ENCODE assay signal across 8 cellular contexts in genomic region chr11:76208829-76209670, GRCh38. TPM values are rescaled to one million over a fixed set of nuclear protein-coding genes. Genes with fewer than 3 reads are reported as not detected.
DNase-seq lines count a peak whose midpoint lies in the region; ATAC-seq and TF ChIP-seq lines count a peak whose summit lies in the region.

No MANE protein-coding gene starts in this region.

- peak; percentile 44 for ATAC-seq in HG03354 (IDR thresholded peaks at IDR 0.05; ENCODE audit: poor library complexity, severe bottlenecking, unreplicated experiment)
- peak; percentile 33 for ATAC-seq in PC-3
- peak; percentile 66 for ATAC-seq in stimulated activated naive CD8-positive, alpha-beta T cell treated with anti-CD3 and anti-CD28 coated beads, Interleukin-15, Interleukin-2, amounts not matched to agents 100 U/mL and 50 U/mL, for 24 hours
- ATAC-seq in HG02884 (IDR thresholded peaks at IDR 0.05; ENCODE audit: unreplicated experiment): no peak

- POLR2A ChIA-PET in PC-3 (lab: Charles Lee; ENCODE audit: unreplicated experiment): no interaction called here

- H3K4me2 ChIP-seq in PC-3 (ENCODE audit: low read length): peak overlapping the region; percentile 98

- no peaks in the 10 kb centered on the region for H3K36me3 ChIP-seq in PC-3 (ENCODE audit: low read depth, low read length)

- H3K4me3 Mint-ChIP-seq in nephron progenitor cell: peak overlapping the region; percentile 71

- H3K9ac ChIP-seq in PC-3 (ENCODE audit: low read length): peak overlapping the region; percentile 4; the same call in 1 of the 2 replicates

- H3K27ac ChIP-seq in PC-3 (ENCODE audit: low read length): no peak overlapping the region

- peaks cover 49% of the 10 kb centered on the region for H3K27me3 ChIP-seq in PC-3 (ENCODE audit: low read length)

- BruUV-seq in PC-3 (replicated peaks; lab: Mats Ljungman, UMichigan): no TSS peak

- peak; percentile 95 for TF ChIP-seq CTCF in PC-3 (conservative IDR thresholded peaks at IDR 0.05; ENCODE audit: low read depth, low read length)
- peak; percentile 73 for TF ChIP-seq CTCF in fibroblast of the aortic adventitia (IDR thresholded peaks at IDR 0.05; ENCODE audit: insufficient read depth, low read length)
- TF ChIP-seq CTCF in nephron progenitor cell (IDR thresholded peaks at IDR 0.05): peak; percentile 97

- H3F3A ChIP-seq in PC-3 (ENCODE audit: low read length, unreplicated experiment): no peaks in the 10 kb centered on the region

- H4K20me1 ChIP-seq in PC-3 (ENCODE audit: low read length): no peaks in the 10 kb centered on the region

- H3K9me2 ChIP-seq in PC-3 (replicated peaks; ENCODE audit: low read length): no peaks in the 10 kb centered on the region

- H2AFZ ChIP-seq in PC-3 (ENCODE audit: low read length): peak overlapping the region; percentile 93

- intact Hi-C loops in PC-3 (cut with micrococcal nuclease): loop anchor here (2.0 kb wide), 1 partner anchor 26 kb away; no protein-coding TSS in a partner anchor

- in situ Hi-C loops in Caki2 (cut with HindIII; ENCODE audit: low pct_unique_long_range_greater_than_20kb, low sequenced_read_pairs): no loop called here

- no peak overlapping the region for H3K27ac Mint-ChIP-seq in nephron progenitor cell

- DNase-seq in Caki2 (ENCODE audit: low read depth) (peak; percentile 56), PC-3 (peak; percentile 73), activated T-helper 1 cell treated with Interleukin-2 at 50 U/mL for 16 hours (ENCODE audit: low read depth) (peak; percentile 66), fibroblast of the aortic adventitia (ENCODE audit: low read depth) (peak; percentile 24), nephron progenitor cell (peak; percentile 86)
- peak; percentile 89 for DNase-seq in stimulated activated naive CD8-positive, alpha-beta T cell treated with anti-CD3 and anti-CD28 coated beads, Interleukin-15, Interleukin-2, amounts not matched to agents 100 U/mL and 50 U/mL, for 24 hours

- no peaks in the 10 kb centered on the region for H3K9me3 Mint-ChIP-seq in nephron progenitor cell

- no peaks in the 10 kb centered on the region for H3K9me3 ChIP-seq in PC-3 (ENCODE audit: low read length)

- H3K4me3 ChIP-seq in PC-3 (ENCODE audit: low read length) (peak overlapping the region; percentile 67), fibroblast of the aortic adventitia (ENCODE audit: low read depth, low read length) (peak overlapping the region; percentile 57)

- no peaks in the 10 kb centered on the region for H3K79me2 ChIP-seq in PC-3 (ENCODE audit: low read length)

- peaks cover 32% of the 10 kb centered on the region for H3K4me1 ChIP-seq in PC-3 (ENCODE audit: insufficient read depth, low read length)

- H3K27me3 Mint-ChIP-seq in nephron progenitor cell (ENCODE audit: low read depth, poor library complexity): peaks cover 96% of the 10 kb centered on the region

- peaks cover 19% of the 10 kb centered on the region for H3K4me1 Mint-ChIP-seq in nephron progenitor cell

- CTCF ChIA-PET in PC-3 (lab: Charles Lee): interaction anchor here (0.6 to 2.6 kb wide), 7 partner anchors 26 to 312 kb away, joined by 3 to 17 read pairs (median 3); no protein-coding TSS in a partner anchor

- no peaks in the 10 kb centered on the region for H3K36me3 Mint-ChIP-seq in nephron progenitor cell (ENCODE audit: low read depth)

RNA-seq across cellular contexts. Expression of gene WNT11, which starts 2.7 kb away (rescaled TPM):
- total RNA-seq in Caki2 (2014; rRNA removed; shearing (Covaris generic); ENCODE audit: low replicate concordance): 3.7 and 4.9 TPM in 2 replicates
- total RNA-seq in PC-3 (2014; rRNA removed) (0.40 and 1.6 TPM in 2 replicates), fibroblast of the aortic adventitia (ENCODE audit: low replicate concordance) (1.2 TPM in 1 of 2 replicates, not detected in the other)

Comparison
In these comparisons a context has a peak if more than half of its experiments do, and no peak if none do; other contexts are left out.
1. DNase-seq: peak in every context shown above with its lines; median percentile 89 in stimulated activated naive CD8-positive, alpha-beta T cell treated with anti-CD3 and anti-CD28 coated beads, Interleukin-15, Interleukin-2, amounts not matched to agents 100 U/mL and 50 U/mL, for 24 hours; 86 in nephron progenitor cell; 73 in PC-3; 66 in activated T-helper 1 cell treated with Interleukin-2 at 50 U/mL for 16 hours; 56 in Caki2; 24 in fibroblast of the aortic adventitia.